ENCODE assay signal across 8 cellular contexts in genomic region chr4:184282251-184282713, GRCh38.
DNase-seq lines count a peak whose midpoint lies in the region; ATAC-seq and TF ChIP-seq lines count a peak whose summit lies in the region.

No MANE protein-coding gene starts in this region.

- peaks cover 7% of the 10 kb centered on the region for H3K4me1 ChIP-seq in foreskin keratinocyte

- TF ChIP-seq CTCF in foreskin keratinocyte (conservative IDR thresholded peaks at IDR 0.05), result peak; percentile 76

- TF ChIP-seq POLR2A in GM19099 (IDR thresholded peaks at IDR 0.05; ENCODE audit: extremely low read depth, insufficient read length, low read depth), result peak; percentile 45

- DNase-seq in activated CD4-positive, alpha-beta T cell treated with anti-CD3 and anti-CD28 coated beads for 48 hours, result peak; percentile 76
- DNase-seq in foreskin keratinocyte, result peak; percentile 58 to 79
- peak; percentile 35 for DNase-seq in stimulated activated CD8-positive, alpha-beta memory T cell treated with anti-CD3 and anti-CD28 coated beads, Interleukin-4, amount 100 ng/mL, for 24 hours (ENCODE audit: low read depth)
- DNase-seq in NCI-H2227 treated with DMSO at 0.1 percent for 48 hours (lab: John Stamatoyannopoulos, UW), result no peak
- no peak for DNase-seq in dedifferentiated amniotic fluid mesenchymal stem cell (ENCODE audit: extremely low spot score)
- DNase-seq in NCI-H1048 (lab: John Stamatoyannopoulos, UW), result no peak

- ATAC-seq in HG03196 (IDR thresholded peaks at IDR 0.05; ENCODE audit: unreplicated experiment), result peak; percentile 45
- peak; percentile 98 for ATAC-seq in foreskin keratinocyte

- no peak overlapping the region for H3K27ac ChIP-seq in foreskin keratinocyte

- no peaks in the 10 kb centered on the region for H3K27me3 ChIP-seq in foreskin keratinocyte

Comparison
In these comparisons a context has a peak if more than half of its experiments do, and no peak if none do; other contexts are left out.
1. DNase-seq: peak in activated CD4-positive, alpha-beta T cell treated with anti-CD3 and anti-CD28 coated beads for 48 hours (single experiment), foreskin keratinocyte (2 of 2) and stimulated activated CD8-positive, alpha-beta memory T cell treated with anti-CD3 and anti-CD28 coated beads, Interleukin-4, amount 100 ng/mL, for 24 hours (single experiment); none in NCI-H2227 treated with DMSO at 0.1 percent for 48 hours (single experiment), dedifferentiated amniotic fluid mesenchymal stem cell (single experiment) and NCI-H1048 (single experiment).